In genomic region chr3:171327441-171328174, GRCh38 we compare ENCODE assay signal across 1 cellular context.
TF ChIP-seq lines count a peak whose summit lies in the region.

No MANE protein-coding gene starts in this region.

TF ChIP-seq in HCT116, 20 proteins besides CTCF, POLR2A, EP300 and RAD21 (continued from another document):
- TF ChIP-seq, protein P1, sequence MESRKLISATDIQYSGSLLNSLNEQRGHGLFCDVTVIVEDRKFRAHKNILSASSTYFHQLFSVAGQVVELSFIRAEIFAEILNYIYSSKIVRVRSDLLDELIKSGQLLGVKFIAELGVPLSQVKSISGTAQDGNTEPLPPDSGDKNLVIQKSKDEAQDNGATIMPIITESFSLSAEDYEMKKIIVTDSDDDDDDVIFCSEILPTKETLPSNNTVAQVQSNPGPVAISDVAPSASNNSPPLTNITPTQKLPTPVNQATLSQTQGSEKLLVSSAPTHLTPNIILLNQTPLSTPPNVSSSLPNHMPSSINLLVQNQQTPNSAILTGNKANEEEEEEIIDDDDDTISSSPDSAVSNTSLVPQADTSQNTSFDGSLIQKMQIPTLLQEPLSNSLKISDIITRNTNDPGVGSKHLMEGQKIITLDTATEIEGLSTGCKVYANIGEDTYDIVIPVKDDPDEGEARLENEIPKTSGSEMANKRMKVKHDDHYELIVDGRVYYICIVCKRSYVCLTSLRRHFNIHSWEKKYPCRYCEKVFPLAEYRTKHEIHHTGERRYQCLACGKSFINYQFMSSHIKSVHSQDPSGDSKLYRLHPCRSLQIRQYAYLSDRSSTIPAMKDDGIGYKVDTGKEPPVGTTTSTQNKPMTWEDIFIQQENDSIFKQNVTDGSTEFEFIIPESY (IDR thresholded peaks at IDR 0.05; ENCODE audit: extremely low read depth, insufficient replicate concordance, low read length): no peak
- TF ChIP-seq TCF7L2 (IDR thresholded peaks at IDR 0.05; ENCODE audit: borderline replicate concordance, extremely low read depth, insufficient read depth, insufficient read length): no peak
- TF ChIP-seq ELF1 (IDR thresholded peaks at IDR 0.05; ENCODE audit: borderline replicate concordance, low read depth): no peak
- TF ChIP-seq YY1 (IDR thresholded peaks at IDR 0.05; ENCODE audit: extremely low read depth, insufficient replicate concordance, low read depth, low read length): no peak
- TF ChIP-seq, protein P2, sequence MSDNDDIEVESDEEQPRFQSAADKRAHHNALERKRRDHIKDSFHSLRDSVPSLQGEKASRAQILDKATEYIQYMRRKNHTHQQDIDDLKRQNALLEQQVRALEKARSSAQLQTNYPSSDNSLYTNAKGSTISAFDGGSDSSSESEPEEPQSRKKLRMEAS (IDR thresholded peaks at IDR 0.05): no peak
- TF ChIP-seq ATF3 (IDR thresholded peaks at IDR 0.05): no peak
TF ChIP-seq in HCT116: peak in this region for 0.
